24 cellular contexts compared by ENCODE assay signal in the genomic region with DNA sequence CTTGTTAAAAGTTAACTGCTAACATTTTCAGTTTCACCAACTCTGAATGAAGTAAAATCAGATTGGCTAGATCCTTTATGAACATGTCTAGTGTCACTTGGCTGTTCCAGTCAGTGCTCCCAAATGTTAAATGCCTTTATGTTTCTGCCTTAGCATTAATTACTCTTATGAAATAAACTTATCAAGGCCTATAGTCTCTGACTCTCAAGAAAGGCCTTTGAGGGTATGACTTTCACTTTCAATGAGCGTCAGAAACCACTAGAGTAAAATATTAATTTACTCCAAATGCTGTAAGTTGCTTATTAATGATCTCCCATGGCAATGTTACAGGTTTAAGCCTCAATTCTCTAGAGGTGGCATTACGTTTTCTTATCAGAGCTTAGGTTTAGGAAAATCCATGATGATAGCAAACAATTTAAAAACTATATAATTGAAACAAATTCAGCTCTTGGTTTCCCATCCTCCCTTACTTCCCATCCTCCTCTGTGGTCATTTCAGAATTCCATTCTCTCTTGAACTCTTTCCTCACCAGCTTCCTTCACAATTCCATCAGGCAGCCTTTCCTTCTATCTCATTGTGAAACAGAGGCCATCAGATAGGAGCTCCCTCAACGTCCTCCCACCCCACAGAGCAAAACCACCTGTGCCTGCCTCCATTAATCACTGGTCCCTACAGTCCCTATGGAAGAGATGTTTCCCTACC.
DNase-seq lines count a peak whose midpoint lies in the region; ATAC-seq, FAIRE-seq and TF ChIP-seq lines count a peak whose summit lies in the region.
"Had no signal": no experiment of that assay in that cellular context is flagged by ENCODE, and none has a peak within 500 bp of the region (broad histone marks: within the 10 kb centered on the region; RNA-seq: fewer than 3 reads in every experiment).

No MANE protein-coding gene starts in this region.

- RAD21 ChIA-PET in GM12878 (lab: Charles Lee; ENCODE audit: unreplicated experiment), result no interaction called here

- H3K4me1 ChIP-seq in GM12878 (ENCODE audit: control insufficient read depth, insufficient read depth, low read length) (no peaks in the 10 kb centered on the region), breast epithelium (no peaks in the 10 kb centered on the region)

- H3K9ac ChIP-seq in GM12878 (ENCODE audit: control insufficient read depth, insufficient read depth, low read length), result no peak overlapping the region

- no TSS peak for BruUV-seq in GM12878 (replicated peaks; lab: Mats Ljungman, UMichigan)

- in situ Hi-C loops in GM12878 (cut with MboI), result no loop called here
- in situ Hi-C loops in GM13977 (cut with MboI; ENCODE audit: low pct_unique_long_range_greater_than_20kb, low sequenced_read_pairs, unreplicated experiment), result no loop called here

- no peak overlapping the region for H3K4me2 ChIP-seq in GM12878 (ENCODE audit: control insufficient read depth, insufficient read depth)

- H3K9me3 ChIP-seq in GM12878 (replicated peaks; ENCODE audit: control insufficient read depth, insufficient read depth, low read length), result peaks cover 2% of the 10 kb centered on the region; the same call in 1 of the 3 replicates
- no peaks in the 10 kb centered on the region for H3K9me3 ChIP-seq in breast epithelium
- H3K9me3 ChIP-seq: thoracic aorta had no signal

- TF ChIP-seq POLR2A in GM12878 (IDR thresholded peaks at IDR 0.05; ENCODE audit: low read depth, low read length) (no peak), breast epithelium (IDR thresholded peaks at IDR 0.05) (no peak)

- SMC1A ChIA-PET in GM12878 (lab: Charles Lee; ENCODE audit: uncharacterized antibody, unreplicated experiment), result no interaction called here

- peak; percentile 97 for ATAC-seq in GM18861 (IDR thresholded peaks at IDR 0.05; ENCODE audit: unreplicated experiment)
- peak; percentile 44 for ATAC-seq in GM21576 (IDR thresholded peaks at IDR 0.05; ENCODE audit: unreplicated experiment)
- peak; percentile 90 for ATAC-seq in HG03135 (IDR thresholded peaks at IDR 0.05; ENCODE audit: unreplicated experiment)
- ATAC-seq in GM12878, result peak; percentile 83
- ATAC-seq: natural killer cell had no signal

- H2AFZ ChIP-seq in GM12878 (ENCODE audit: control insufficient read depth, low read depth, low read length), result no peak overlapping the region

- CTCF ChIA-PET in GM12878 (lab: Yijun Ruan, JAX), result no interaction called here

- no peak for TF ChIP-seq CTCF in GM12878 (IDR thresholded peaks at IDR 0.05 in 2 of 3, conservative IDR thresholded peaks at IDR 0.05 in 1 of 3; ENCODE audit: control insufficient read depth in 2 of 3, extremely low read depth in 1 of 3, insufficient read depth in 1 of 3, low read depth in 3 of 3, low read length in 3 of 3)
- no peak for TF ChIP-seq CTCF in GM13977 (IDR thresholded peaks at IDR 0.05; ENCODE audit: extremely low read depth, insufficient read depth, missing control alignments)
- no peak for TF ChIP-seq CTCF in breast epithelium (IDR thresholded peaks at IDR 0.05)

- TF ChIP-seq EP300 in GM12878 (IDR thresholded peaks at IDR 0.05; ENCODE audit: borderline replicate concordance in 1 of 2, control insufficient read depth in 1 of 2, low read depth in 2 of 2, low read length in 2 of 2), result no peak

- no peaks in the 10 kb centered on the region for H3K79me2 ChIP-seq in GM12878 (ENCODE audit: control insufficient read depth, insufficient read depth, low read length)

- H3K27me3 ChIP-seq in GM12878 (replicated peaks in 1 of 2; ENCODE audit: control insufficient read depth in 2 of 2, insufficient read depth in 2 of 2, low read length in 1 of 2) (no peaks in the 10 kb centered on the region), breast epithelium (no peaks in the 10 kb centered on the region)

- TF ChIP-seq RAD21 in GM12878 (IDR thresholded peaks at IDR 0.05; ENCODE audit: insufficient read depth, low read depth, low read length), result no peak

- 0% methylated on average over 3 of the region's 3 CpGs for WGBS in GM12878 (ENCODE audit: insufficient coverage, insufficient replicate concordance, low lambda C conversion rate, missing lambda C conversion rate)

- DNase-seq in GM12878 (ENCODE audit: low read depth, low spot score), result peak; percentile 21
- DNase-seq in HUDEP-2 (lab: John Stamatoyannopoulos, UW; ENCODE audit: unreplicated experiment in 76 of 76), result no peak
- DNase-seq in GM13977 (ENCODE audit: low spot score), result no peak
- no peak for DNase-seq in SHP77 (lab: John Stamatoyannopoulos, UW)
- no peak for DNase-seq in breast epithelium (ENCODE audit: low spot score in 2 of 2)
- DNase-seq: activated CD4-positive, alpha-beta T cell treated with anti-CD3 and anti-CD28 coated beads, Interleukin-2, amount 10 ng/mL, durations not matched to agents 7 days and 5 days; activated naive CD4-positive, alpha-beta T cell; aorta; GOT3; hippocampal formation; kidney glomerular epithelial cell; mesenchymal stem cell; natural killer cell; NCI-H1105 treated with DMSO at 0.1 percent for 48 hours; NCI-H2171; posterior cingulate gyrus; stimulated activated CD4-positive, alpha-beta T cell treated with anti-CD3 and anti-CD28 coated beads, Interleukin-4, amount 100 ng/mL, for 24 hours; SW 1271 had no signal

- H4K20me1 ChIP-seq in GM12878 (ENCODE audit: control insufficient read depth, insufficient read depth), result no peaks in the 10 kb centered on the region

- POLR2A ChIA-PET in GM12878 (lab: Charles Lee), result no interaction called here

- no peak overlapping the region for H3K27ac ChIP-seq in GM12878 (ENCODE audit: control insufficient read depth, insufficient read depth)
- no peak overlapping the region for H3K27ac ChIP-seq in breast epithelium
- H3K27ac ChIP-seq: RWPE1, skin epidermis, thoracic aorta had no signal

- no peak overlapping the region for H3K4me3 ChIP-seq in GM12878
- H3K4me3 ChIP-seq in breast epithelium, result no peak overlapping the region
- H3K4me3 ChIP-seq: skin epidermis, thoracic aorta had no signal

- intact Hi-C loops in GM12878 (cut with micrococcal nuclease; ENCODE audit: unreplicated experiment), result no loop called here
- intact Hi-C loops in breast epithelium (cut with DNase I; ENCODE audit: low total_unique reads), result no loop called here

- FAIRE-seq in GM12878 (lab: Jason Lieb, UNC), result no peak

- H3K36me3 ChIP-seq in GM12878 (ENCODE audit: control insufficient read depth in 2 of 2, insufficient read depth in 2 of 2, low read length in 1 of 2) (no peaks in the 10 kb centered on the region), breast epithelium (no peaks in the 10 kb centered on the region)
- H3K36me3 ChIP-seq: thoracic aorta had no signal

TF ChIP-seq in GM12878, 131 proteins besides CTCF, POLR2A, EP300 and RAD21 (continues in another document):
- no peak for TF ChIP-seq NBN (IDR thresholded peaks at IDR 0.05)
- no peak for TF ChIP-seq CHD1 (IDR thresholded peaks at IDR 0.05; ENCODE audit: low read depth, low read length)
- TF ChIP-seq FOS (IDR thresholded peaks at IDR 0.05; ENCODE audit: borderline replicate concordance, extremely low read depth, insufficient read length), result no peak
- TF ChIP-seq HDAC6 (IDR thresholded peaks at IDR 0.05; ENCODE audit: unreplicated experiment), result no peak
- TF ChIP-seq, protein P1, sequence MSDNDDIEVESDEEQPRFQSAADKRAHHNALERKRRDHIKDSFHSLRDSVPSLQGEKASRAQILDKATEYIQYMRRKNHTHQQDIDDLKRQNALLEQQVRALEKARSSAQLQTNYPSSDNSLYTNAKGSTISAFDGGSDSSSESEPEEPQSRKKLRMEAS (IDR thresholded peaks at IDR 0.05; ENCODE audit: low read depth, low read length), result no peak
- TF ChIP-seq ZNF217 (IDR thresholded peaks at IDR 0.05), result no peak
- no peak for TF ChIP-seq SP1 (IDR thresholded peaks at IDR 0.05; ENCODE audit: low read depth, low read length)
- TF ChIP-seq DPF2 (IDR thresholded peaks at IDR 0.05), result no peak
- no peak for TF ChIP-seq PAX5 (IDR thresholded peaks at IDR 0.05; ENCODE audit: borderline replicate concordance, low read depth, low read length)
- no peak for TF ChIP-seq NFIC (IDR thresholded peaks at IDR 0.05; ENCODE audit: low read depth, low read length)
- TF ChIP-seq, protein P2, sequence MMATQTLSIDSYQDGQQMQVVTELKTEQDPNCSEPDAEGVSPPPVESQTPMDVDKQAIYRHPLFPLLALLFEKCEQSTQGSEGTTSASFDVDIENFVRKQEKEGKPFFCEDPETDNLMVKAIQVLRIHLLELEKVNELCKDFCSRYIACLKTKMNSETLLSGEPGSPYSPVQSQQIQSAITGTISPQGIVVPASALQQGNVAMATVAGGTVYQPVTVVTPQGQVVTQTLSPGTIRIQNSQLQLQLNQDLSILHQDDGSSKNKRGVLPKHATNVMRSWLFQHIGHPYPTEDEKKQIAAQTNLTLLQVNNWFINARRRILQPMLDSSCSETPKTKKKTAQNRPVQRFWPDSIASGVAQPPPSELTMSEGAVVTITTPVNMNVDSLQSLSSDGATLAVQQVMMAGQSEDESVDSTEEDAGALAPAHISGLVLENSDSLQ (IDR thresholded peaks at IDR 0.05), result no peak
- TF ChIP-seq BCL3 (IDR thresholded peaks at IDR 0.05; ENCODE audit: borderline replicate concordance, insufficient read depth, low read depth, low read length, poor library complexity, severe bottlenecking), result no peak
- no peak for TF ChIP-seq ESRRA (IDR thresholded peaks at IDR 0.05; ENCODE audit: low read length)
- TF ChIP-seq STAT1 (conservative IDR thresholded peaks at IDR 0.05), result no peak
- no peak for TF ChIP-seq HCFC1 (IDR thresholded peaks at IDR 0.05; ENCODE audit: low read length)
- no peak for TF ChIP-seq CBX5 (IDR thresholded peaks at IDR 0.05; ENCODE audit: low read depth)
- TF ChIP-seq ZSCAN29 (IDR thresholded peaks at IDR 0.05), result no peak

Comparison
In these comparisons a context has a peak if more than half of its experiments do, and no peak if none do; other contexts are left out.
1. ATAC-seq: peak in every context shown above with its lines; median percentile 97 in GM18861; 90 in HG03135; 83 in GM12878; 44 in GM21576.